ENCODE assay signal across 14 cellular contexts in genomic region chr10:11404931-11405330, GRCh38.
A peak's percentile ranks its signal among the peaks of the same experiment; 100 is the strongest.
DNase-seq lines count a peak whose midpoint lies in the region; ATAC-seq and TF ChIP-seq lines count a peak whose summit lies in the region.
"Had no signal": no experiment of that assay in that cellular context is flagged by ENCODE, and none has a peak within 500 bp of the region (broad histone marks: within the 10 kb centered on the region; RNA-seq: fewer than 3 reads in every experiment).

No MANE protein-coding gene starts in this region.

- H3K9ac ChIP-seq in BLaER1 (peak overlapping the region; percentile 21; the same call in 1 of the 2 replicates), endodermal cell (ENCODE audit: extremely low read depth, low read length, poor library complexity, severe bottlenecking) (no peak overlapping the region)

- H3K36me3 ChIP-seq in BLaER1 (no peaks in the 10 kb centered on the region), endodermal cell (ENCODE audit: control insufficient read depth, insufficient read depth, low read length) (no peaks in the 10 kb centered on the region)
- H3K36me3 ChIP-seq: brain microvascular endothelial cell had no signal

- DNase-seq in NCI-H1694 (lab: John Stamatoyannopoulos, UW) = peak; percentile 8
- no peak for DNase-seq in NCI-H1694 treated with DMSO at 0.1 percent for 48 hours (lab: John Stamatoyannopoulos, UW)
- DNase-seq in NCI-H1436 (lab: John Stamatoyannopoulos, UW) = peak; percentile 57
- DNase-seq in endodermal cell = peak; percentile 24
- DNase-seq in activated T-cell treated with anti-CD3 and anti-CD28 coated beads, Interleukin-2, amount 50 U/mL, for 4 hours = no peak
- no peak for DNase-seq in COR-L47 (lab: John Stamatoyannopoulos, UW)
- no peak for DNase-seq in T1000 (lab: John Stamatoyannopoulos, UW)
- DNase-seq: activated CD8-positive, alpha-beta memory T cell treated with anti-CD3 and anti-CD28 coated beads, Interleukin-2, amount 50 U/mL, for 4 hours; brain microvascular endothelial cell; Calu3; NCI-H1930 had no signal

- no peaks in the 10 kb centered on the region for H3K36me3 Mint-ChIP-seq in endodermal cell (ENCODE audit: low read depth)
- no peaks in the 10 kb centered on the region for H3K36me3 Mint-ChIP-seq in activated T-cell treated with anti-CD3 and anti-CD28 coated beads, Interleukin-2, amount 50 U/mL, for 4 hours (ENCODE audit: insufficient read depth)
- H3K36me3 Mint-ChIP-seq: WTC11 had no signal

- no peak overlapping the region for H3K4me3 Mint-ChIP-seq in endodermal cell
- H3K4me3 Mint-ChIP-seq in activated T-cell treated with anti-CD3 and anti-CD28 coated beads, Interleukin-2, amount 50 U/mL, for 4 hours = no peak overlapping the region
- H3K4me3 Mint-ChIP-seq: WTC11 had no signal

- no peak overlapping the region for H3K27ac Mint-ChIP-seq in endodermal cell
- H3K27ac Mint-ChIP-seq: WTC11 had no signal

- H4K20me1 ChIP-seq in BLaER1 = no peaks in the 10 kb centered on the region

- 92 to 96% methylated on average over 9 to 10 of the region's 10 CpGs for WGBS in endodermal cell (ENCODE audit: insufficient coverage in 1 of 2, insufficient read length in 1 of 2), 2 experiments

- ATAC-seq in activated T-cell treated with anti-CD3 and anti-CD28 coated beads, Interleukin-2, amount 50 U/mL, for 4 hours = no peak
- ATAC-seq: activated naive CD4-positive, alpha-beta T cell treated with anti-CD3 and anti-CD28 coated beads, Interleukin-2, amount 50 U/mL, for 72 hours; WTC11 had no signal

- H3K4me1 ChIP-seq in BLaER1 (peaks cover 75% of the 10 kb centered on the region), endodermal cell (ENCODE audit: control insufficient read depth, insufficient read depth, low read length) (peaks cover 7% of the 10 kb centered on the region)

- peak overlapping the region; percentile 75 for H3K4me2 ChIP-seq in BLaER1

- H3K27me3 ChIP-seq in BLaER1 (no peaks in the 10 kb centered on the region), endodermal cell (ENCODE audit: control insufficient read depth, insufficient read depth, low read length, poor library complexity, severe bottlenecking) (no peaks in the 10 kb centered on the region)
- H3K27me3 ChIP-seq: brain microvascular endothelial cell had no signal

- H3K4me1 Mint-ChIP-seq in endodermal cell = peaks cover 6% of the 10 kb centered on the region
- peaks cover 76% of the 10 kb centered on the region for H3K4me1 Mint-ChIP-seq in activated T-cell treated with anti-CD3 and anti-CD28 coated beads, Interleukin-2, amount 50 U/mL, for 4 hours (ENCODE audit: low read depth)

- TF ChIP-seq CTCF in endodermal cell (conservative IDR thresholded peaks at IDR 0.05) = no peak

- H3K27ac ChIP-seq in BLaER1 (peak overlapping the region; percentile 75), endodermal cell (ENCODE audit: low read depth, low read length) (no peak overlapping the region)
- H3K27ac ChIP-seq: brain microvascular endothelial cell had no signal

- H3K27me3 Mint-ChIP-seq in endodermal cell (ENCODE audit: insufficient read depth) = peaks cover 21% of the 10 kb centered on the region
- no peaks in the 10 kb centered on the region for H3K27me3 Mint-ChIP-seq in activated T-cell treated with anti-CD3 and anti-CD28 coated beads, Interleukin-2, amount 50 U/mL, for 4 hours (ENCODE audit: low read depth)

- peaks cover 16% of the 10 kb centered on the region for H3K9me3 Mint-ChIP-seq in endodermal cell
- H3K9me3 Mint-ChIP-seq in activated T-cell treated with anti-CD3 and anti-CD28 coated beads, Interleukin-2, amount 50 U/mL, for 4 hours = peaks cover 7% of the 10 kb centered on the region

- H3K4me3 ChIP-seq in BLaER1 (peak overlapping the region; percentile 26; the same call in 1 of the 2 replicates), endodermal cell (ENCODE audit: low read length) (no peak overlapping the region)

- H3K9me3 ChIP-seq in BLaER1 (peaks cover 25% of the 10 kb centered on the region), endodermal cell (ENCODE audit: control insufficient read depth, low read length) (peaks cover 4% of the 10 kb centered on the region)

Comparison
In these comparisons a context has a peak if more than half of its experiments do, and no peak if none do; other contexts are left out.
1. DNase-seq: peak in NCI-H1694 (single experiment), NCI-H1436 (single experiment) and endodermal cell (single experiment); none in NCI-H1694 treated with DMSO at 0.1 percent for 48 hours (single experiment), activated T-cell treated with anti-CD3 and anti-CD28 coated beads, Interleukin-2, amount 50 U/mL, for 4 hours (single experiment), COR-L47 (single experiment) and T1000 (single experiment).